ENCODE assay signal across 24 cellular contexts in genomic region chr11:27433742-27434141, GRCh38. TPM values are rescaled to one million over a fixed set of nuclear protein-coding genes. Genes with fewer than 3 reads are reported as not detected.
"Had no signal": no experiment of that assay in that cellular context is flagged by ENCODE, and none has a peak within 500 bp of the region (broad histone marks: within the 10 kb centered on the region; RNA-seq: fewer than 3 reads in every experiment).

No MANE protein-coding gene starts in this region.

- H3K9me3 ChIP-seq: body of pancreas, gastrocnemius medialis, heart right ventricle had no signal

- H3K4me3 ChIP-seq: body of pancreas, gastrocnemius medialis, heart right ventricle had no signal

- H3K27ac ChIP-seq: body of pancreas, epithelial cell of prostate, foreskin keratinocyte, gastrocnemius medialis, heart right ventricle, VCaP had no signal

- H3K36me3 ChIP-seq: gastrocnemius medialis, heart right ventricle had no signal

- ATAC-seq: activated CD4-positive, CD25-positive, alpha-beta regulatory T cell treated with anti-CD3 and anti-CD28 coated beads, Interleukin-2, amount 50 U/mL, for 24 hours; activated CD8-positive, alpha-beta T cell treated with anti-CD3 and anti-CD28 coated beads for 36 hours; activated T-cell treated with anti-CD3 and anti-CD28 coated beads, Interleukin-2, amount 50 U/mL, for 4 hours; activated T-helper 17 cell treated with anti-CD3 and anti-CD28 coated beads, Interleukin-2, amount 50 U/mL, for 72 hours; body of pancreas; foreskin keratinocyte; gastrocnemius medialis; heart right ventricle had no signal

- DNase-seq: activated B cell treated with CpG ODN at 0.5 μM for 24 hours; activated CD4-positive, alpha-beta T cell treated with anti-CD3 and anti-CD28 coated beads for 48 hours; activated CD4-positive, alpha-beta T cell treated with anti-CD3 and anti-CD28 coated beads, Interleukin-2, amount 50 U/mL, for 1 hour; activated CD4-positive, alpha-beta T cell treated with anti-CD3 and anti-CD28 coated beads, Interleukin-2, amount 50 U/mL, for 48 hours; activated CD8-positive, alpha-beta memory T cell treated with anti-CD3 and anti-CD28 coated beads for 24 hours; activated CD8-positive, alpha-beta T cell treated with anti-CD3 and anti-CD28 coated beads for 36 hours; activated effector memory CD4-positive, alpha-beta T cell treated with Interleukin-2 at 50 U/mL for 16 hours; activated gamma-delta T cell treated with Interleukin-2 at 50 U/mL for 16 hours; activated naive CD4-positive, alpha-beta T cell treated with anti-CD3 and anti-CD28 coated beads, Interleukin-2, amount 50 U/mL, for 16 hours; activated naive CD4-positive, alpha-beta T cell treated with Interleukin-2 at 50 U/mL for 16 hours; activated T-cell treated with anti-CD3 and anti-CD28 coated beads, Interleukin-2, amount 50 U/mL, for 4 hours; amniotic stem cell; aorta; body of pancreas; effector CD8-positive, alpha-beta T cell; foreskin keratinocyte; gastrocnemius medialis; heart right ventricle; T-helper 2 cell had no signal

- H3K27me3 ChIP-seq: body of pancreas, foreskin keratinocyte, gastrocnemius medialis, heart right ventricle had no signal

RNA-seq across cellular contexts. Expression of gene LGR4, which starts 38.8 kb away (rescaled TPM):
- total RNA-seq: T-helper 1 cell treated with Interleukin-12 subunit alpha and Interleukin-12 subunit beta and Interleukin-4 antibody, amounts not matched to agents 30 ng/mL and 1 ng/mL, for 36 hours had no signal
